Comparison of ENCODE assay signal across 8 cellular contexts in genomic region chr5:134526483-134527155, GRCh38. TPM values are rescaled to one million over a fixed set of nuclear protein-coding genes. Genes with fewer than 3 reads are reported as not detected.
DNase-seq lines count a peak whose midpoint lies in the region; ATAC-seq, FAIRE-seq and TF ChIP-seq lines count a peak whose summit lies in the region.

No MANE protein-coding gene starts in this region.

- H2BK5ac ChIP-seq in H1 (ENCODE audit: low read depth, low read length), result peak overlapping the region; percentile 97

- H2BK120ac ChIP-seq in H1 (replicated peaks; ENCODE audit: low read depth, low read length), result no peak overlapping the region

- H3K23ac ChIP-seq in H1 (ENCODE audit: insufficient read length), result no peak overlapping the region

- POLR2A ChIA-PET in activated CD4-positive, alpha-beta memory T cell treated with anti-CD3 and anti-CD28 coated beads, Interleukin-2, amount 10 ng/mL, durations not matched to agents 7 days and 5 days (lab: Charles Lee), result interaction anchor here (0.9 to 6.5 kb wide), 27 partner anchors 9 to 378 kb away, joined by 3 to 82 read pairs (median 7); partner anchors contain the start of genes CDKN2AIPNL, DDX46, PCBD2 and PPP2CA
- POLR2A ChIA-PET in H1 (lab: Charles Lee; ENCODE audit: partially characterized antibody), result interaction anchor here (0.7 to 7.7 kb wide), 20 partner anchors 10 to 301 kb away, joined by 3 to 131 read pairs (median 9); partner anchors contain the start of genes CDKN2AIPNL, PPP2CA and UBE2B

- peak in 1 of 2 experiments; percentile 73; a peak in 1 of 3 replicates for TF ChIP-seq POLR2A in H1 (IDR thresholded peaks at IDR 0.05; ENCODE audit: control extremely low read depth in 1 of 2, low read depth in 2 of 2, low read length in 2 of 2)

- peaks cover 21 to 36% (median 27%) of the 10 kb centered on the region in 4 experiments for H3K4me1 ChIP-seq in H1 (replicated peaks in 1 of 4; ENCODE audit: control insufficient read depth in 3 of 4, insufficient read depth in 4 of 4, low read length in 3 of 4)
- peaks cover 13% of the 10 kb centered on the region for H3K4me1 ChIP-seq in mesodermal cell (ENCODE audit: control insufficient read depth, insufficient read depth, low read length, poor library complexity, severe bottlenecking)

- H3K9me3 ChIP-seq in H1 (ENCODE audit: insufficient read depth in 2 of 2, low read depth in 1 of 2, low read length in 1 of 2) (no peaks in the 10 kb centered on the region), mesodermal cell (ENCODE audit: control insufficient read depth, low read length) (no peaks in the 10 kb centered on the region)

- TF ChIP-seq RAD21 in H1 (IDR thresholded peaks at IDR 0.05 in 1 of 2, conservative IDR thresholded peaks at IDR 0.05 in 1 of 2; ENCODE audit: low read depth in 2 of 2, low read length in 2 of 2), result peak in 1 of 2 experiments; percentile 16; a peak in 2 of 4 replicates

- peaks cover 11% of the 10 kb centered on the region; the same call in 1 of the 2 replicates for H3K23me2 ChIP-seq in H1 (ENCODE audit: low read depth, low read length)

- peak overlapping the region; percentile 93 for H3K4me3 Mint-ChIP-seq in activated CD4-positive, alpha-beta memory T cell treated with anti-CD3 and anti-CD28 coated beads, Interleukin-2, amount 10 ng/mL, durations not matched to agents 7 days and 5 days

- 1% methylated on average over 35 of the region's 61 CpGs; no CpG with 5 or more reads in 1 of the 2 experiments for WGBS in H1 (ENCODE audit: extremely low coverage in 1 of 2, insufficient coverage in 1 of 2, insufficient read length in 1 of 2, insufficient replicate concordance in 2 of 2, low coverage in 1 of 2, low lambda C conversion rate in 2 of 2, missing lambda C conversion rate in 1 of 2), 2 experiments
- 0% methylated on average over 45 to 48 of the region's 61 CpGs for WGBS in mesodermal cell (ENCODE audit: insufficient coverage in 2 of 2), 2 experiments

- no peaks in the 10 kb centered on the region for H3K27me3 ChIP-seq in H1 (replicated peaks in 1 of 4; ENCODE audit: control insufficient read depth in 3 of 4, extremely low read depth in 1 of 4, insufficient read depth in 3 of 4, low read length in 3 of 4)

- CTCF ChIA-PET in activated CD4-positive, alpha-beta memory T cell treated with anti-CD3 and anti-CD28 coated beads, Interleukin-2, amount 10 ng/mL, durations not matched to agents 7 days and 5 days (lab: Charles Lee), result interaction anchor here (0.7 to 4.3 kb wide), 21 partner anchors 10 to 172 kb away, joined by 3 to 45 read pairs (median 5); partner anchors contain the start of genes CDKN2AIPNL and UBE2B
- CTCF ChIA-PET in H1 (lab: Charles Lee; ENCODE audit: partially characterized antibody), result interaction anchor here (0.8 to 10.9 kb wide), 22 partner anchors 8 to 175 kb away, joined by 3 to 121 read pairs (median 6); partner anchors contain the start of gene CDKN2AIPNL

- no peaks in the 10 kb centered on the region for H3K36me3 ChIP-seq in H1 (ENCODE audit: control insufficient read depth in 2 of 4, insufficient read depth in 4 of 4, low read length in 3 of 4)
- H3K36me3 ChIP-seq in mesodermal cell (ENCODE audit: control insufficient read depth, insufficient read depth, low read length), result no peaks in the 10 kb centered on the region

- H3K14ac ChIP-seq in H1 (ENCODE audit: insufficient read length), result no peak overlapping the region

- peak overlapping the region; percentile 75 for H3K18ac ChIP-seq in H1 (ENCODE audit: extremely low read depth, low read length)

- peak; percentile 18 for ATAC-seq in HG02884 (IDR thresholded peaks at IDR 0.05; ENCODE audit: unreplicated experiment)

- H3K4me1 Mint-ChIP-seq in activated CD4-positive, alpha-beta memory T cell treated with anti-CD3 and anti-CD28 coated beads, Interleukin-2, amount 10 ng/mL, durations not matched to agents 7 days and 5 days, result peaks cover 32% of the 10 kb centered on the region

- peak in 2 of 3 experiments; percentile 34 to 39; a peak in 2 of 4 replicates for TF ChIP-seq CTCF in H1 (IDR thresholded peaks at IDR 0.05; ENCODE audit: control extremely low read depth in 1 of 3, insufficient read depth in 1 of 3, low read depth in 1 of 3, low read length in 3 of 3)

- no peak overlapping the region for H3K56ac ChIP-seq in H1 (replicated peaks; ENCODE audit: insufficient read length, low read depth, low read length)

- peak overlapping the region; percentile 79 to 93 (median 84); a peak in 6 of 7 replicates for H3K9ac ChIP-seq in H1 (replicated peaks in 1 of 4; ENCODE audit: extremely low read depth in 1 of 4, low read depth in 3 of 4, low read length in 3 of 4)

- no peak for FAIRE-seq in H1 (lab: Jason Lieb, UNC)

- peak overlapping the region; percentile 68 to 85 (median 77) for H3K4me3 ChIP-seq in H1 (ENCODE audit: extremely low read depth in 1 of 4, insufficient read depth in 2 of 4, low read depth in 3 of 4, low read length in 4 of 4)
- H3K4me3 ChIP-seq in mesodermal cell (ENCODE audit: extremely low read depth, insufficient read depth, low read length, poor library complexity, severe bottlenecking), result peak overlapping the region; percentile 84

- no peak overlapping the region for H2AFZ ChIP-seq in H1 (ENCODE audit: low read length)

- H4K5ac ChIP-seq in H1 (ENCODE audit: insufficient read length, low read depth, low read length), result peak overlapping the region; percentile 70

- H3K27me3 Mint-ChIP-seq in activated CD4-positive, alpha-beta memory T cell treated with anti-CD3 and anti-CD28 coated beads, Interleukin-2, amount 10 ng/mL, durations not matched to agents 7 days and 5 days, result peaks cover 6% of the 10 kb centered on the region

- no peaks in the 10 kb centered on the region for H4K20me1 ChIP-seq in H1 (replicated peaks in 1 of 2; ENCODE audit: control insufficient read depth in 1 of 2, insufficient read depth in 2 of 2, low read length in 2 of 2)

- no peak overlapping the region for H3K4ac ChIP-seq in H1 (replicated peaks; ENCODE audit: insufficient read length, low read depth, low read length)

- H2BK12ac ChIP-seq in H1 (ENCODE audit: low read depth, low read length), result no peak overlapping the region

- H3K79me1 ChIP-seq in H1 (ENCODE audit: low read depth, low read length), result peaks cover 10% of the 10 kb centered on the region; the same call in 1 of the 2 replicates

- no peaks in the 10 kb centered on the region for H3K36me3 Mint-ChIP-seq in activated CD4-positive, alpha-beta memory T cell treated with anti-CD3 and anti-CD28 coated beads, Interleukin-2, amount 10 ng/mL, durations not matched to agents 7 days and 5 days (ENCODE audit: low read depth)

- peak overlapping the region; percentile 74 to 91 for H3K4me2 ChIP-seq in H1 (ENCODE audit: insufficient read depth in 1 of 2, low read depth in 2 of 2, low read length in 2 of 2)

- no peaks in the 10 kb centered on the region for H3K9me3 Mint-ChIP-seq in activated CD4-positive, alpha-beta memory T cell treated with anti-CD3 and anti-CD28 coated beads, Interleukin-2, amount 10 ng/mL, durations not matched to agents 7 days and 5 days

- H2AK5ac ChIP-seq in H1 (ENCODE audit: low read depth, low read length), result no peak overlapping the region

- no peak for TF ChIP-seq EP300 in H1 (IDR thresholded peaks at IDR 0.05; ENCODE audit: borderline replicate concordance in 1 of 2, low read depth in 2 of 2, low read length in 2 of 2)

- H2BK15ac ChIP-seq in H1 (ENCODE audit: low read length), result no peak overlapping the region

- peaks cover 22 to 41% of the 10 kb centered on the region in 2 experiments for H3K79me2 ChIP-seq in H1 (ENCODE audit: control insufficient read depth in 1 of 2, insufficient read depth in 2 of 2, low read length in 2 of 2)

- no peak overlapping the region for H2BK20ac ChIP-seq in H1 (ENCODE audit: low read length)

- DNase-seq in NCI-H748 (lab: John Stamatoyannopoulos, UW; ENCODE audit: unreplicated experiment) (peak; percentile 85), NCI-H748 treated with DMSO at 0.1 percent for 48 hours (lab: John Stamatoyannopoulos, UW) (no peak), NCI-H226 (peak; percentile 71), H1 (ENCODE audit: low read depth in 1 of 2, low spot score in 2 of 2) (no peak)
- peak; percentile 79 for DNase-seq in activated CD4-positive, alpha-beta memory T cell treated with anti-CD3 and anti-CD28 coated beads, Interleukin-2, amount 10 ng/mL, durations not matched to agents 7 days and 5 days
- peak; percentile 62 for DNase-seq in stimulated activated CD8-positive, alpha-beta memory T cell treated with anti-CD3 and anti-CD28 coated beads, Interleukin-15, amount 100 ng/mL, for 24 hours (ENCODE audit: low read depth)

- H4K91ac ChIP-seq in H1 (replicated peaks; ENCODE audit: insufficient read length, low read length), result peak overlapping the region; percentile 75

- H3K27ac ChIP-seq in H1 (ENCODE audit: low read depth, low read length) (peak overlapping the region; percentile 70), mesodermal cell (ENCODE audit: low read depth, low read length, severe bottlenecking) (peak overlapping the region; percentile 76)

- H3K27ac Mint-ChIP-seq in activated CD4-positive, alpha-beta memory T cell treated with anti-CD3 and anti-CD28 coated beads, Interleukin-2, amount 10 ng/mL, durations not matched to agents 7 days and 5 days, result peak overlapping the region; percentile 89

- H4K8ac ChIP-seq in H1 (ENCODE audit: extremely low read depth, insufficient read depth, low read length), result peak overlapping the region; percentile 77; the same call in 1 of the 2 replicates

TF ChIP-seq in H1, 55 proteins besides CTCF, POLR2A, EP300 and RAD21 (continues in another document):
- no peak for TF ChIP-seq SUZ12 (IDR thresholded peaks at IDR 0.05; ENCODE audit: low read length)
- no peak for TF ChIP-seq GABPA (IDR thresholded peaks at IDR 0.05; ENCODE audit: borderline replicate concordance, insufficient read depth, low read length)
- peak; percentile 22; the same call in 1 of the 2 replicates for TF ChIP-seq SP1 (IDR thresholded peaks at IDR 0.05; ENCODE audit: low read depth, low read length)
- TF ChIP-seq BACH1 (IDR thresholded peaks at IDR 0.05; ENCODE audit: low read length), result no peak
- TF ChIP-seq SIRT6 (IDR thresholded peaks at IDR 0.05; ENCODE audit: low read length), result no peak
- TF ChIP-seq POU5F1 (IDR thresholded peaks at IDR 0.05; ENCODE audit: low read depth, low read length), result no peak
- TF ChIP-seq SP4 (IDR thresholded peaks at IDR 0.05; ENCODE audit: low read length), result no peak

RNA-seq across cellular contexts. Expression of gene JADE2, which starts 1.1 kb away (rescaled TPM):
- total RNA-seq in activated CD4-positive, alpha-beta memory T cell treated with anti-CD3 and anti-CD28 coated beads, Interleukin-2, amount 10 ng/mL, durations not matched to agents 7 days and 5 days, result 10 to 100 TPM; 72.7 to 73.5 TPM
- total RNA-seq in H1 (2021; fragmentation: NEBNext Ultra II Directional; extraction: Animal tissue kit (Norgen Biotek cat#: 25700)), result 55.8 and 59.4 TPM in 2 replicates
- 19.2 and 21.9 TPM in 2 replicates for polyA plus RNA-seq in H1 (2011; rRNA removed)
- 19.5 TPM for polyA plus RNA-seq in H1 (2011; cell fraction: cytosol; rRNA removed)
- polyA plus RNA-seq in H1 (2011; cell fraction: nucleus; rRNA removed), result 28.6 TPM
- 15.9 to 23.0 TPM (median 22.1 TPM) in 4 replicates for polyA plus RNA-seq in H1 (2012, experiment 1 of 2)
- polyA plus RNA-seq in H1 (2012, experiment 2 of 2), result 19.7 TPM
- 14.6 TPM for polyA plus RNA-seq in H1 (2013, experiment 1 of 2)
- polyA plus RNA-seq in H1 (2013, experiment 2 of 2), result 14.5 TPM
- polyA minus RNA-seq in H1 (2011; rRNA and poly(A)+ RNA removed), result 42.6 and 49.2 TPM in 2 replicates
- polyA minus RNA-seq in H1 (2011; cell fraction: cytosol; rRNA and poly(A)+ RNA removed), result 24.7 TPM
- polyA minus RNA-seq in H1 (2011; cell fraction: nucleus; rRNA and poly(A)+ RNA removed), result 26.6 TPM
- 10.9 TPM for polyA plus RNA-seq in mesodermal cell (2013, experiment 1 of 2)
- polyA plus RNA-seq in mesodermal cell (2013, experiment 2 of 2), result 11.9 TPM

Comparison
In these comparisons a context has a peak if more than half of its experiments do, and no peak if none do; other contexts are left out.
1. DNase-seq: peak in NCI-H748 (single experiment), NCI-H226 (single experiment), activated CD4-positive, alpha-beta memory T cell treated with anti-CD3 and anti-CD28 coated beads, Interleukin-2, amount 10 ng/mL, durations not matched to agents 7 days and 5 days (single experiment) and stimulated activated CD8-positive, alpha-beta memory T cell treated with anti-CD3 and anti-CD28 coated beads, Interleukin-15, amount 100 ng/mL, for 24 hours (single experiment); none in NCI-H748 treated with DMSO at 0.1 percent for 48 hours (single experiment) and H1 (0 of 2).